Comparison of ENCODE assay signal across 30 cellular contexts in genomic region chr10:32182476-32182875, GRCh38.
"Had no signal": no experiment of that assay in that cellular context is flagged by ENCODE, and none has a peak within 500 bp of the region (broad histone marks: within the 10 kb centered on the region; RNA-seq: fewer than 3 reads in every experiment).

No MANE protein-coding gene starts in this region.

- ATAC-seq: activated CD4-positive, alpha-beta T cell treated with anti-CD3 and anti-CD28 coated beads for 36 hours; activated CD4-positive, CD25-positive, alpha-beta regulatory T cell treated with anti-CD3 and anti-CD28 coated beads, Interleukin-2, amount 50 U/mL, for 24 hours; activated CD8-positive, alpha-beta memory T cell treated with anti-CD3 and anti-CD28 coated beads, Interleukin-2, amount 10 ng/mL, durations not matched to agents 7 days and 5 days; activated CD8-positive, alpha-beta T cell treated with anti-CD3 and anti-CD28 coated beads, Interleukin-2, amount 10 ng/mL, durations not matched to agents 7 days and 5 days; activated naive CD8-positive, alpha-beta T cell treated with anti-CD3 and anti-CD28 coated beads, Interleukin-2, amount 50 U/mL, for 24 hours; T-cell; T-helper 17 cell; WTC11 had no signal

- H3K27me3 ChIP-seq: ascending aorta, brain microvascular endothelial cell, breast epithelium had no signal

- DNase-seq: activated CD4-positive, alpha-beta memory T cell treated with anti-CD3 and anti-CD28 coated beads, Interleukin-2, amount 10 ng/mL, durations not matched to agents 7 days and 5 days; activated CD4-positive, alpha-beta T cell treated with anti-CD3 and anti-CD28 coated beads for 1 hour; activated CD4-positive, alpha-beta T cell treated with anti-CD3 and anti-CD28 coated beads for 36 hours; activated CD4-positive, alpha-beta T cell treated with anti-CD3 and anti-CD28 coated beads for 48 hours; activated CD4-positive, alpha-beta T cell treated with anti-CD3 and anti-CD28 coated beads, Interleukin-2, amount 10 ng/mL, durations not matched to agents 7 days and 5 days; activated CD4-positive, alpha-beta T cell treated with anti-CD3 and anti-CD28 coated beads, Interleukin-2, amount 50 U/mL, for 48 hours; activated CD4-positive, CD25-positive, alpha-beta regulatory T cell; activated CD8-positive, alpha-beta memory T cell treated with anti-CD3 and anti-CD28 coated beads for 24 hours; activated CD8-positive, alpha-beta memory T cell treated with anti-CD3 and anti-CD28 coated beads, Interleukin-2, amount 10 ng/mL, durations not matched to agents 7 days and 5 days; activated CD8-positive, alpha-beta memory T cell treated with anti-CD3 and anti-CD28 coated beads, Interleukin-2, amount 50 U/mL, for 48 hours; activated CD8-positive, alpha-beta T cell treated with anti-CD3 and anti-CD28 coated beads, Interleukin-2, amount 10 ng/mL, durations not matched to agents 7 days and 5 days; activated effector memory CD4-positive, alpha-beta T cell treated with Interleukin-2 at 50 U/mL for 16 hours; activated gamma-delta T cell; activated naive CD4-positive, alpha-beta T cell treated with anti-CD3 and anti-CD28 coated beads, Interleukin-2, amount 10 ng/mL, durations not matched to agents 7 days and 5 days; activated naive CD4-positive, alpha-beta T cell treated with Interleukin-2 at 50 U/mL for 16 hours; activated naive CD8-positive, alpha-beta T cell treated with anti-CD3 and anti-CD28 coated beads, Interleukin-2, amount 10 ng/mL, durations not matched to agents 7 days and 5 days; activated naive CD8-positive, alpha-beta T cell treated with anti-CD3 and anti-CD28 coated beads, Interleukin-2, amount 50 U/mL, for 24 hours; activated T-cell treated with anti-CD3 and anti-CD28 coated beads, Interleukin-2, amount 50 U/mL, for 24 hours; activated T-cell treated with anti-CD3 and anti-CD28 coated beads, Interleukin-2, amount 50 U/mL, for 48 hours; amygdala; anterior cingulate cortex; brain microvascular endothelial cell; central memory CD4-positive, alpha-beta T cell; T-cell; T-helper 17 cell; WERI-Rb-1 had no signal

- H3K4me3 ChIP-seq: ascending aorta, breast epithelium had no signal

- H3K4me1 ChIP-seq: breast epithelium had no signal

- H3K27ac ChIP-seq: ascending aorta, brain microvascular endothelial cell, breast epithelium, WERI-Rb-1 had no signal

- H3K36me3 ChIP-seq: ascending aorta, brain microvascular endothelial cell, breast epithelium, WERI-Rb-1 had no signal

- H3K9me3 ChIP-seq: ascending aorta, breast epithelium had no signal
